20 cellular contexts compared by ENCODE assay signal in the genomic region with DNA sequence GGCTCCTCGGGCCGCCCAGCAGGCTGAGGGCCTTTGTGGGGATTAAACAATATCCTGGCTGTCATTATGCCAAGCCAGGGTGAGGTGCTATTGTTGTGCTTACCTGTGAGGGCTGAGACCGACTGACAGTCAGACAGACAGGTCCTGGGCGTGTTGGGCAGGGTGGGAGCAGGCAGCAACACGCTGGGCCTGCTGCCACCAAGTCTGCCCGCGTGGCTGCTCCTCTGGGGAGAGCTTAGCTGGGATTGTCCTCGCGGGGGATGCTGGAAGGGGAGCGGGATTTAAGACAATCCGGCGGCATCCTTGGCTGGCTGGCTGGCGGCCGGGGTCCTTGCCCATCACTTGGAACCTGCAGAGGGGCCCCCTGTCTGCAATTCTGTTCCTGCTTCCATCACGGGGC.
"Had no signal": no experiment of that assay in that cellular context is flagged by ENCODE, and none has a peak within 500 bp of the region (broad histone marks: within the 10 kb centered on the region; RNA-seq: fewer than 3 reads in every experiment).

No MANE protein-coding gene starts in this region.

- H3K36me3 ChIP-seq: gastrocnemius medialis, pancreas, right atrium auricular region had no signal

- H3K27ac ChIP-seq: gastrocnemius medialis, pancreas, psoas muscle, right atrium auricular region, tibial artery had no signal

- H3K9me3 ChIP-seq: gastrocnemius medialis, pancreas, psoas muscle, right atrium auricular region, spleen, tibial artery had no signal

- H3K4me1 ChIP-seq: gastrocnemius medialis, pancreas, psoas muscle, right atrium auricular region, tibial artery had no signal

- H3K4me3 ChIP-seq: gastrocnemius medialis, pancreas, psoas muscle, right atrium auricular region, spleen, tibial artery had no signal

- H3K27me3 ChIP-seq: gastrocnemius medialis, pancreas, right atrium auricular region, spleen had no signal

- ATAC-seq: activated CD4-positive, alpha-beta T cell treated with anti-CD3 and anti-CD28 coated beads for 36 hours; activated naive CD8-positive, alpha-beta T cell treated with anti-CD3 and anti-CD28 coated beads, Interleukin-2, amount 50 U/mL, for 24 hours; activated T-cell treated with anti-CD3 and anti-CD28 coated beads, Interleukin-2, amount 50 U/mL, for 72 hours; gastrocnemius medialis; left cardiac atrium; natural killer cell treated with Interleukin-12 subunit alpha and Interleukin-12 subunit beta and Interleukin-15 and Interleukin-18, amount 100 ng/mL, for 72 hours; pancreas; psoas muscle; stimulated activated naive CD8-positive, alpha-beta T cell treated with anti-CD3 and anti-CD28 coated beads, Interleukin-15, amount 100 ng/mL, for 72 hours had no signal

- DNase-seq: activated B cell treated with CpG ODN at 0.5 μM for 24 hours; activated CD4-positive, alpha-beta T cell treated with anti-CD3 and anti-CD28 coated beads for 36 hours; activated CD4-positive, alpha-beta T cell treated with anti-CD3 and anti-CD28 coated beads, Interleukin-2, amount 50 U/mL, for 4 hours; activated effector memory CD4-positive, alpha-beta T cell treated with Interleukin-2 at 50 U/mL for 16 hours; activated naive CD4-positive, alpha-beta T cell treated with anti-CD3 and anti-CD28 coated beads for 36 hours; activated naive CD8-positive, alpha-beta T cell treated with anti-CD3 and anti-CD28 coated beads, Interleukin-2, amount 50 U/mL, for 24 hours; activated T-cell treated with anti-CD3 and anti-CD28 coated beads, Interleukin-2, amount 50 U/mL, for 72 hours; effector CD4-positive, alpha-beta T cell; gastrocnemius medialis; left cardiac atrium; pancreas; psoas muscle; spleen; stimulated activated CD4-positive, alpha-beta T cell treated with anti-CD3 and anti-CD28 coated beads, Interleukin-4, amount 100 ng/mL, for 1 hour; stimulated activated naive CD8-positive, alpha-beta T cell treated with anti-CD3 and anti-CD28 coated beads, Interleukin-15, amount 100 ng/mL, for 72 hours; T-helper 1 cell; T-helper 9 cell; tibial artery had no signal
